ENCODE assay signal across 23 cellular contexts in the genomic region with DNA sequence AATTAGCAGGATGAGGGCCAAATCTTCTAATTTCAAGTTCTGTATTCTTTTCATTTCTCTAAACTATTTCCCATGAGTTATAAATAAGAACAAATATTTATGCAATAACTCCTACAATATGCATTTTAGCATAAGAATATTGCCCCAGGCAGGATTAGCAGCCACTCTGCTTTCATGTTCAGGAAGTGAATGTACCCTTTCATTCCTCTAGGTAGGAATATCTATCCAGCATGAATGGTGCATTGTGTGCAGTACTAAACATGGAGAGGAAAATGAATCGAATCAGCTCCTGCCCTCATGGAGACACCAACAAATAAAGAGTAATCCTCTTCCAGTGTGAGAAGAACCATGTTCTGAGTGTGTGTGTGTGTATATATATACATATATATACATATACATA.
"Had no signal": no experiment of that assay in that cellular context is flagged by ENCODE, and none has a peak within 500 bp of the region (broad histone marks: within the 10 kb centered on the region; RNA-seq: fewer than 3 reads in every experiment).

No MANE protein-coding gene starts in this region.

- DNase-seq: activated CD4-positive, alpha-beta T cell treated with anti-CD3 and anti-CD28 coated beads for 4 hours; activated CD4-positive, alpha-beta T cell treated with anti-CD3 and anti-CD28 coated beads, Interleukin-2, amount 50 U/mL, for 4 hours; activated effector memory CD4-positive, alpha-beta T cell treated with Interleukin-2 at 50 U/mL for 16 hours; activated naive CD4-positive, alpha-beta T cell treated with Interleukin-2 at 50 U/mL for 16 hours; adrenal gland; aorta; body of pancreas; cortex of kidney; esophagus squamous epithelium; left ventricle myocardium inferior; mucosa of descending colon; posterior cingulate gyrus; right lobe of liver; stimulated activated CD4-positive, alpha-beta T cell treated with anti-CD3 and anti-CD28 coated beads, Interleukin-4, amount 100 ng/mL, for 1 hour; stimulated activated naive CD8-positive, alpha-beta T cell treated with anti-CD3 and anti-CD28 coated beads, Interleukin-15, Interleukin-2, amounts not matched to agents 100 U/mL and 50 U/mL, for 24 hours; T-helper 9 cell; testis; transverse colon had no signal

- ATAC-seq: body of pancreas; mucosa of descending colon; natural killer cell treated with Interleukin-12 subunit alpha and Interleukin-12 subunit beta and Interleukin-15 and Interleukin-18, amount 100 ng/mL, for 72 hours; right lobe of liver; stimulated activated naive CD8-positive, alpha-beta T cell treated with anti-CD3 and anti-CD28 coated beads, Interleukin-15, Interleukin-2, amounts not matched to agents 100 U/mL and 50 U/mL, for 24 hours had no signal

- H3K4me3 ChIP-seq: adrenal gland, body of pancreas, esophagus squamous epithelium, left ventricle myocardium inferior, lung, mucosa of descending colon, right lobe of liver, testis, transverse colon had no signal

- FAIRE-seq: endothelial cell of umbilical vein, islet of Langerhans had no signal

- H3K27ac ChIP-seq: adrenal gland, body of pancreas, esophagus squamous epithelium, left ventricle myocardium inferior, right lobe of liver, testis, transverse colon, VCaP had no signal

- H3K36me3 ChIP-seq: adrenal gland, esophagus squamous epithelium, right lobe of liver, transverse colon had no signal

- H3K9me3 ChIP-seq: adrenal gland, body of pancreas, esophagus squamous epithelium, left ventricle myocardium inferior, mucosa of descending colon, right lobe of liver, testis, transverse colon had no signal
